Comparison of ENCODE assay signal across 21 cellular contexts in the genomic region with DNA sequence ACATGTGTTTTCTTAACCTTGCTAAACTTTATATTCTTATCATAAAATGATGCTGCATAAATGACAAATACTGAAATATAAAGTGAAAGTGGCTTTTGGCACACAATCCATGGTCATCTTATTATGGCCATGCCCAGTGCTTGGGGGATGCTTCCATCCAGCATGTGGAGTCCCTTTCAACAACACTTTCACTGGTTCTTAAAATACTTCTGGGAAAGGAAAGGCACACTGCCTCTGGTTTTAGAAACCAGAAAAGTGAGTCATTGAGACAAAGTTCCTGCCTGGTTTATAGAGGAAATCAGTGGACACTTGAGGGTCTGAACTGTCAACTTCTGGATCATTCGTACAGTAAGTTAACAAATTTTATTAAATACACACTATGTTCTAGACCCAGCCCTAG.
DNase-seq lines count a peak whose midpoint lies in the region; ATAC-seq and TF ChIP-seq lines count a peak whose summit lies in the region.
"Had no signal": no experiment of that assay in that cellular context is flagged by ENCODE, and none has a peak within 500 bp of the region (broad histone marks: within the 10 kb centered on the region; RNA-seq: fewer than 3 reads in every experiment).

No MANE protein-coding gene starts in this region.

- no peaks in the 10 kb centered on the region for H3K27me3 ChIP-seq in SK-N-SH (ENCODE audit: insufficient read depth)
- H3K27me3 ChIP-seq in thoracic aorta (replicated peaks; ENCODE audit: insufficient read depth) = no peaks in the 10 kb centered on the region
- H3K27me3 ChIP-seq: cardiac muscle cell, suprapubic skin, vagina had no signal

- WGBS in SK-N-SH (ENCODE audit: low lambda C conversion rate) = 12% methylated on average over 1 of the region's 1 CpG

- no peaks in the 10 kb centered on the region for H3F3A ChIP-seq in SK-N-SH (replicated peaks; ENCODE audit: insufficient read depth)

- H3K4me1 ChIP-seq in SK-N-SH (ENCODE audit: control insufficient read depth in 1 of 2, insufficient read depth in 2 of 2, low read depth in 1 of 2, low read length in 1 of 2) (peaks cover 0 to 8% of the 10 kb centered on the region in 2 experiments; a peak in 1 of 4 replicates), thoracic aorta (ENCODE audit: control insufficient read depth in 1 of 2, low read depth in 2 of 2) (peaks cover 12 to 44% of the 10 kb centered on the region in 2 donors), OCI-LY7 (ENCODE audit: insufficient read depth, low read length, poor library complexity, severe bottlenecking) (no peaks in the 10 kb centered on the region)
- H3K4me1 ChIP-seq: suprapubic skin, vagina had no signal

- H2AFZ ChIP-seq in SK-N-SH (ENCODE audit: low read depth) (0 out of 2 replicates have a peak overlapping the region, but pooled peaks have one; percentile 45), OCI-LY7 (ENCODE audit: low read length) (no peak overlapping the region)

- H3K79me2 ChIP-seq in SK-N-SH (ENCODE audit: insufficient read depth) (no peaks in the 10 kb centered on the region), OCI-LY7 (ENCODE audit: insufficient read depth, low read depth, low read length) (no peaks in the 10 kb centered on the region)

- intact Hi-C loops in OCI-LY7 (cut with micrococcal nuclease; ENCODE audit: unreplicated experiment) = no loop called here

- H3K4me3 ChIP-seq in SK-N-SH (ENCODE audit: low read depth in 2 of 2, low read length in 1 of 2) = no peak overlapping the region
- peak overlapping the region; percentile 9 for H3K4me3 ChIP-seq in thoracic aorta
- H3K4me3 ChIP-seq in OCI-LY7 (ENCODE audit: low read depth, low read length, poor library complexity, severe bottlenecking) = no peak overlapping the region
- H3K4me3 ChIP-seq: cardiac muscle cell, suprapubic skin, vagina had no signal

- TF ChIP-seq EP300 in SK-N-SH (IDR thresholded peaks at IDR 0.05; ENCODE audit: borderline replicate concordance in 1 of 2, low read depth in 1 of 2, low read length in 1 of 2) = no peak

- DNase-seq in EL (peak; percentile 68), SK-N-SH (no peak), fibroblast of peridontal ligament (ENCODE audit: extremely low read depth) (peak; percentile 7), thoracic aorta (ENCODE audit: low spot score) (no peak), GM13976 (ENCODE audit: low spot score) (no peak), OCI-LY7 (ENCODE audit: low spot score) (no peak)
- DNase-seq: activated CD4-positive, alpha-beta memory T cell treated with anti-CD3 and anti-CD28 coated beads for 36 hours; activated effector memory CD4-positive, alpha-beta T cell treated with anti-CD3 and anti-CD28 coated beads, Interleukin-2, amount 50 U/mL, for 16 hours; dermis blood vessel endothelial cell; DMS79; KG1; NCI-H1048; NCI-H187 treated with DMSO at 0.1 percent for 48 hours; NCI-H69; stimulated activated CD4-positive, alpha-beta T cell treated with anti-CD3 and anti-CD28 coated beads, Interleukin-2, amount 100 ng/mL, for 24 hours; T-helper 9 cell had no signal

- H4K20me1 ChIP-seq in SK-N-SH (ENCODE audit: insufficient read depth) = no peaks in the 10 kb centered on the region
- H4K20me1 ChIP-seq in OCI-LY7 (ENCODE audit: insufficient read depth, low read length) = no peaks in the 10 kb centered on the region

- 0 out of 4 replicates have a peak overlapping the region, but pooled peaks of 1 of the 2 experiments have one; percentile 2 for H3K27ac ChIP-seq in SK-N-SH (ENCODE audit: low read depth in 2 of 2, low read length in 1 of 2)
- peak overlapping the region in 1 of 2 donors; percentile 60 for H3K27ac ChIP-seq in thoracic aorta
- no peak overlapping the region for H3K27ac ChIP-seq in OCI-LY7 (ENCODE audit: low read depth, low read length, poor library complexity, severe bottlenecking)
- H3K27ac ChIP-seq: suprapubic skin, vagina had no signal

- ATAC-seq in thoracic aorta (ENCODE audit: insufficient number of reproducible peaks, low FRiP score, low read depth) (peak; percentile 69), HG03457 (IDR thresholded peaks at IDR 0.05; ENCODE audit: unreplicated experiment) (no peak)
- ATAC-seq: stimulated activated effector memory CD8-positive, alpha-beta T cell treated with anti-CD3 and anti-CD28 coated beads, Interleukin-12 subunit alpha, Interleukin-12 subunit beta, amount 100 ng/mL, for 72 hours had no signal

- no peak overlapping the region for H3K9ac ChIP-seq in SK-N-SH

- POLR2A ChIA-PET in SK-N-SH (lab: Yijun Ruan, JAX) = no interaction called here
- POLR2A ChIA-PET in OCI-LY7 (lab: Charles Lee) = no interaction called here

- in situ Hi-C loops in GM13976 (cut with MboI; ENCODE audit: low sequenced_read_pairs, unreplicated experiment) = no loop called here

- H3K9me3 ChIP-seq in SK-N-SH (no peaks in the 10 kb centered on the region), thoracic aorta (no peaks in the 10 kb centered on the region), OCI-LY7 (ENCODE audit: low read length) (no peaks in the 10 kb centered on the region)
- H3K9me3 ChIP-seq: suprapubic skin, vagina had no signal

- H3K9me2 ChIP-seq in SK-N-SH = no peaks in the 10 kb centered on the region
- H3K9me2 ChIP-seq in OCI-LY7 (ENCODE audit: insufficient read depth, low read length) = no peaks in the 10 kb centered on the region

- no peak for TF ChIP-seq CTCF in SK-N-SH (IDR thresholded peaks at IDR 0.05)
- no peak for TF ChIP-seq CTCF in thoracic aorta (IDR thresholded peaks at IDR 0.05)
- no peak for TF ChIP-seq CTCF in GM13976 (IDR thresholded peaks at IDR 0.05; ENCODE audit: borderline replicate concordance, control extremely low read depth, extremely low read depth, insufficient read depth, missing control alignments)
- TF ChIP-seq CTCF in OCI-LY7 (conservative IDR thresholded peaks at IDR 0.05; ENCODE audit: low read length) = no peak

- TF ChIP-seq RAD21 in SK-N-SH (IDR thresholded peaks at IDR 0.05; ENCODE audit: low read length) = no peak

- H3K36me3 ChIP-seq in SK-N-SH (replicated peaks in 1 of 2; ENCODE audit: control insufficient read depth in 1 of 2, insufficient read depth in 2 of 2, low read length in 1 of 2) (no peaks in the 10 kb centered on the region), thoracic aorta (no peaks in the 10 kb centered on the region), OCI-LY7 (ENCODE audit: insufficient read depth, low read length) (no peaks in the 10 kb centered on the region)
- H3K36me3 ChIP-seq: cardiac muscle cell, suprapubic skin, vagina had no signal

- CTCF ChIA-PET in SK-N-SH (lab: Yijun Ruan, JAX) = no interaction called here
- CTCF ChIA-PET in OCI-LY7 (lab: Charles Lee; ENCODE audit: unreplicated experiment) = no interaction called here

- BruUV-seq in OCI-LY7 (replicated peaks; lab: Mats Ljungman, UMichigan) = no TSS peak

- H3K4me2 ChIP-seq in SK-N-SH (peak overlapping the region; percentile 28), OCI-LY7 (ENCODE audit: low read length) (no peak overlapping the region)

TF ChIP-seq in SK-N-SH, 30 proteins besides CTCF, POLR2A, EP300 and RAD21:
- no peak for TF ChIP-seq MEF2A (IDR thresholded peaks at IDR 0.05; ENCODE audit: borderline replicate concordance, low read depth)
- no peak for TF ChIP-seq RCOR1 (IDR thresholded peaks at IDR 0.05; ENCODE audit: low read length)
- TF ChIP-seq SIN3A (IDR thresholded peaks at IDR 0.05; ENCODE audit: borderline replicate concordance, low read depth, low read length) = no peak
- no peak for TF ChIP-seq FOSL2 (IDR thresholded peaks at IDR 0.05; ENCODE audit: borderline replicate concordance, low read depth)
- no peak for TF ChIP-seq FOXJ3 (CRISPR knock-in tag; IDR thresholded peaks at IDR 0.05)
- TF ChIP-seq, protein P1, sequence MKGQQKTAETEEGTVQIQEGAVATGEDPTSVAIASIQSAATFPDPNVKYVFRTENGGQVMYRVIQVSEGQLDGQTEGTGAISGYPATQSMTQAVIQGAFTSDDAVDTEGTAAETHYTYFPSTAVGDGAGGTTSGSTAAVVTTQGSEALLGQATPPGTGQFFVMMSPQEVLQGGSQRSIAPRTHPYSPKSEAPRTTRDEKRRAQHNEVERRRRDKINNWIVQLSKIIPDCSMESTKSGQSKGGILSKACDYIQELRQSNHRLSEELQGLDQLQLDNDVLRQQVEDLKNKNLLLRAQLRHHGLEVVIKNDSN (IDR thresholded peaks at IDR 0.05; ENCODE audit: borderline replicate concordance, low read depth) = no peak
- no peak for TF ChIP-seq SMC3 (IDR thresholded peaks at IDR 0.05; ENCODE audit: low read depth, low read length)
- no peak for TF ChIP-seq ZBTB33 (IDR thresholded peaks at IDR 0.05; ENCODE audit: borderline replicate concordance, low read depth)
- TF ChIP-seq MAX (IDR thresholded peaks at IDR 0.05; ENCODE audit: low read depth) = no peak
- TF ChIP-seq MXI1 (IDR thresholded peaks at IDR 0.05; ENCODE audit: low read depth, low read length) = no peak
- TF ChIP-seq NFIC (IDR thresholded peaks at IDR 0.05; ENCODE audit: borderline replicate concordance) = no peak
- no peak for TF ChIP-seq ELF1 (IDR thresholded peaks at IDR 0.05)
- TF ChIP-seq TCF12 (IDR thresholded peaks at IDR 0.05) = no peak
- TF ChIP-seq GATA2 (CRISPR knock-in tag; IDR thresholded peaks at IDR 0.05) = no peak
- TF ChIP-seq RFX5 (IDR thresholded peaks at IDR 0.05; ENCODE audit: low read length) = no peak
- no peak for TF ChIP-seq JUND (IDR thresholded peaks at IDR 0.05)
- TF ChIP-seq NRF1 (IDR thresholded peaks at IDR 0.05; ENCODE audit: low read depth, low read length) = no peak
- TF ChIP-seq RXRA (IDR thresholded peaks at IDR 0.05; ENCODE audit: borderline replicate concordance, low read depth) = no peak
- no peak for TF ChIP-seq GABPA (IDR thresholded peaks at IDR 0.05; ENCODE audit: low read depth)

Comparison
In these comparisons a context has a peak if more than half of its experiments do, and no peak if none do; other contexts are left out.
1. DNase-seq: peak in EL (single experiment) and fibroblast of peridontal ligament (single experiment); none in SK-N-SH (single experiment), thoracic aorta (single experiment), GM13976 (single experiment) and OCI-LY7 (single experiment).